16 cellular contexts compared by ENCODE assay signal in genomic region chr13:40875583-40875982, GRCh38.
DNase-seq lines count a peak whose midpoint lies in the region; ATAC-seq and TF ChIP-seq lines count a peak whose summit lies in the region.
"Had no signal": no experiment of that assay in that cellular context is flagged by ENCODE, and none has a peak within 500 bp of the region (broad histone marks: within the 10 kb centered on the region; RNA-seq: fewer than 3 reads in every experiment).

No MANE protein-coding gene starts in this region.

- H3K4me3 ChIP-seq in gastrocnemius medialis, result no peak overlapping the region
- H3K4me3 ChIP-seq in testis, result no peak overlapping the region
- H3K4me3 ChIP-seq: A549, GM23248, HAP-1 had no signal

- WGBS in testis, 2 donors, result 72 to 85% methylated on average over 6 of the region's 6 CpGs

- no peak for TF ChIP-seq CTCF in VCaP (conservative IDR thresholded peaks at IDR 0.05)
- TF ChIP-seq CTCF in gastrocnemius medialis (IDR thresholded peaks at IDR 0.05 in 4 of 5, conservative IDR thresholded peaks at IDR 0.05 in 1 of 5), result no peak
- TF ChIP-seq CTCF in testis (IDR thresholded peaks at IDR 0.05), result no peak

- H3K27me3 ChIP-seq in gastrocnemius medialis (no peaks in the 10 kb centered on the region), testis (no peaks in the 10 kb centered on the region)

- intact Hi-C loops in gastrocnemius medialis (cut with DNase I; ENCODE audit: low total_unique reads), result no loop called here
- intact Hi-C loops in testis (cut with DNase I; ENCODE audit: low total_unique reads), result no loop called here

- no peaks in the 10 kb centered on the region for H3K4me1 ChIP-seq in gastrocnemius medialis
- peaks cover 9% of the 10 kb centered on the region for H3K4me1 ChIP-seq in testis
- H3K4me1 ChIP-seq: A549, Caco-2, HAP-1 had no signal

- peak; percentile 80 to 86 for ATAC-seq in gastrocnemius medialis
- ATAC-seq: A549 had no signal

- H3K27ac ChIP-seq in VCaP, result peak overlapping the region; percentile 73
- peak overlapping the region; percentile 42 for H3K27ac ChIP-seq in epithelial cell of prostate
- H3K27ac ChIP-seq in gastrocnemius medialis, result peak overlapping the region; percentile 34 to 52 (median 44)
- peak overlapping the region; percentile 51 to 74 for H3K27ac ChIP-seq in testis
- H3K27ac ChIP-seq: 22Rv1, A549, C4-2B, GM23248, HL-60 had no signal

- DNase-seq in epithelial cell of prostate (ENCODE audit: low read depth, low spot score) (no peak), gastrocnemius medialis (no peak), testis (no peak), MV-4-11 (lab: John Stamatoyannopoulos, UW) (no peak), RPMI8226 (no peak)
- DNase-seq in activated T-cell treated with anti-CD3 and anti-CD28 coated beads, Interleukin-2, amount 50 U/mL, for 48 hours, result no peak
- DNase-seq: AML-193; Caco-2; CD4-positive, alpha-beta T cell had no signal

- in situ Hi-C loops in gastrocnemius medialis (cut with MboI; ENCODE audit: low sequenced_read_pairs in 4 of 4), result no loop called here

- H3K36me3 ChIP-seq in gastrocnemius medialis (peaks cover 0 to 36% of the 10 kb centered on the region in 2 donors), testis (ENCODE audit: low read depth, missing control alignments) (peaks cover 4% of the 10 kb centered on the region)
- H3K36me3 ChIP-seq: HAP-1 had no signal

- H3K9me3 ChIP-seq in gastrocnemius medialis, result peaks cover 0 to 8% (median 3%) of the 10 kb centered on the region in 3 donors
- H3K9me3 ChIP-seq in testis, result no peaks in the 10 kb centered on the region
- H3K9me3 ChIP-seq: HAP-1 had no signal

- TF ChIP-seq POLR2A in gastrocnemius medialis (IDR thresholded peaks at IDR 0.05) (no peak), testis (IDR thresholded peaks at IDR 0.05) (no peak)
